Comparison of ENCODE assay signal across 8 cellular contexts in the genomic region with DNA sequence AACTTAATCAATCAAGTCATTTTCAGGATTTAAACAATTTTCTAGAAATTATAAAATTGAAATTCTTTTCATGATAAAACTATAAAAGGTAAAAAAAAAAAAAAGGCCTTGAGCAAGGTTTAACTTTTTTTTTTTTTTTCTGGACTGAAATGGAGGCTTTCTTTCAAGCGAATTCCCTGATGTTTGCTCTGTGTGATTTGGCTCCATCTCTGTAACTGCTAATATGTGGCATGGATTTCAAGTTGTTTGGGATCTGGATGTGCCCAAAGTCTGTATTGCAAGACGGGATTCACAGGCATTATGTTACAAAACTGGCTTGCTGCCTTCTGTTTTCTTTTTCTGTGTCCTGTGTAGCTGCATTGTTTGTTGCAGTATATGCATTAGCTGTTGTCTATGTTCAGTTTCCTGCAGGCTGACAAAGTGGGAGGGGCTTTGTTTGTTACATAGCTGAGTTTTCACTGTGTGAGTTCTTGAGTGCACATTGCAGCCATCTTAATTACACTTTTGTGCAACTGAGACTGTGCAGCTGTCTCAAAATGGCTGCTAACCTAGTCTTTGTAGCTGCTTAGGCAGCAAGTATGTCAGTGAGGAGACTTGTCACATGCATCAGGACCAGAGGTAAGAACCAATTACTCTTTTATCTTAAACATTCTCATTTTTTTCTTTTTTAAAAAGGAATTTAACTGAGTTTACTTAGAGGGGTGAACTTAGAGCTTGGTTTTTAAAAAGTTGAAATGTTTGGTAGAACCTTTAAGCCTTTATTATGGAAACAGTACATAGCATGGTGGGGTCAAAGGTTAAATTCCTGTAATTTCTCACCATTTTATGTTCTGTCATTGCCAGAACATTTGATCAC. TPM values are rescaled to one million over a fixed set of nuclear protein-coding genes. Genes with fewer than 3 reads are reported as not detected.
A peak's percentile ranks its signal among the peaks of the same experiment; 100 is the strongest.
DNase-seq lines count a peak whose midpoint lies in the region; ATAC-seq and TF ChIP-seq lines count a peak whose summit lies in the region.

No MANE protein-coding gene starts in this region.

- no peaks in the 10 kb centered on the region for H3K27me3 Mint-ChIP-seq in progenitor cell of endocrine pancreas

- H3K36me3 Mint-ChIP-seq in progenitor cell of endocrine pancreas (ENCODE audit: insufficient read depth): peaks cover 44% of the 10 kb centered on the region

- H3K36me3 ChIP-seq in KOPT-K1 (ENCODE audit: insufficient read depth, low read length) (peaks cover 4% of the 10 kb centered on the region; the same call in 1 of the 2 replicates), adipocyte (ENCODE audit: control insufficient read depth, insufficient read depth, low read length, severe bottlenecking) (peaks cover 5% of the 10 kb centered on the region), heart right ventricle (peaks cover 0 to 15% (median 0%) of the 10 kb centered on the region in 9 donors)

- intact Hi-C loops in heart right ventricle (cut with DNase I): loop anchor here in 5 of 10 donors (1.0 to 10.0 kb wide), 5 partner anchors 19 to 1500 kb away; a partner anchor contains a TSS

- peaks cover 20% of the 10 kb centered on the region for H3K4me1 Mint-ChIP-seq in progenitor cell of endocrine pancreas (ENCODE audit: low read depth)

- peaks cover 32% of the 10 kb centered on the region for H3K9me3 ChIP-seq in KOPT-K1 (ENCODE audit: insufficient read depth, low read length, poor library complexity, severe bottlenecking)
- H3K9me3 ChIP-seq in adipocyte (ENCODE audit: control insufficient read depth, low read length): peaks cover 4% of the 10 kb centered on the region
- H3K9me3 ChIP-seq in heart right ventricle: peaks cover 0 to 18% (median 8%) of the 10 kb centered on the region in 11 donors

- TF ChIP-seq POLR2A in Raji (IDR thresholded peaks at IDR 0.05; ENCODE audit: insufficient read depth, low read depth, low read length): peak; percentile 90

- H3K9me3 Mint-ChIP-seq in progenitor cell of endocrine pancreas (ENCODE audit: low read depth): peaks cover 26% of the 10 kb centered on the region

- 2 to 3% methylated on average over 2 of the region's 2 CpGs for WGBS in heart right ventricle, 2 donors

- H3K9ac ChIP-seq in adipocyte (ENCODE audit: low read length): peak overlapping the region; percentile 75

- H3K4me3 Mint-ChIP-seq in progenitor cell of endocrine pancreas (ENCODE audit: low read depth): peak overlapping the region; percentile 65

- H3K4me3 ChIP-seq in adipocyte (ENCODE audit: low read length): peak overlapping the region; percentile 73
- H3K4me3 ChIP-seq in heart right ventricle: peak overlapping the region; percentile 22 to 47 (median 40)

- DNase-seq in GM03348 (ENCODE audit: low spot score) (peak; percentile 45), adipocyte (ENCODE audit: low read depth) (peak; percentile 83), heart right ventricle (peak in 1 of 2 donors; percentile 79), progenitor cell of endocrine pancreas (ENCODE audit: low spot score, unreplicated experiment) (peak; percentile 56), GOT3 (lab: John Stamatoyannopoulos, UW) (no peak)

- TF ChIP-seq CTCF in heart right ventricle (IDR thresholded peaks at IDR 0.05): no peak
- no peak for TF ChIP-seq CTCF in progenitor cell of endocrine pancreas (IDR thresholded peaks at IDR 0.05; ENCODE audit: unreplicated experiment)

- H3K27ac ChIP-seq in KOPT-K1 (ENCODE audit: low read depth, low read length, poor library complexity, severe bottlenecking) (peak overlapping the region; percentile 70), heart right ventricle (peak overlapping the region; percentile 21 to 87 (median 78))

- ATAC-seq in GM21786 (IDR thresholded peaks at IDR 0.05; ENCODE audit: unreplicated experiment) (peak; percentile 90), heart right ventricle (peak; percentile 91 to 97 (median 96))

- H3K27me3 ChIP-seq in adipocyte (replicated peaks; ENCODE audit: control insufficient read depth, insufficient read depth, low read length): no peaks in the 10 kb centered on the region
- H3K27me3 ChIP-seq in heart right ventricle: no peaks in the 10 kb centered on the region

- H3K4me1 ChIP-seq in adipocyte (ENCODE audit: control insufficient read depth, insufficient read depth, low read length) (peaks cover 34% of the 10 kb centered on the region), heart right ventricle (peaks cover 0 to 63% (median 35%) of the 10 kb centered on the region in 9 donors)

- H3K27ac Mint-ChIP-seq in progenitor cell of endocrine pancreas: peak overlapping the region; percentile 97

RNA-seq across cellular contexts. Expression of a gene that starts 19.5 kb away (rescaled TPM):
- total RNA-seq in heart right ventricle (10 to 100 TPM; 37.9 to 85.8 (median 67.3) TPM), progenitor cell of endocrine pancreas (185 and 186 TPM in 2 replicates)
- polyA plus RNA-seq in heart right ventricle: 10 to 100 TPM in 1 of 2 donors, 1 to 10 TPM in 1; 4.0 to 13.4 TPM
